Comparison of ENCODE assay signal across 1 cellular context in the genomic region with DNA sequence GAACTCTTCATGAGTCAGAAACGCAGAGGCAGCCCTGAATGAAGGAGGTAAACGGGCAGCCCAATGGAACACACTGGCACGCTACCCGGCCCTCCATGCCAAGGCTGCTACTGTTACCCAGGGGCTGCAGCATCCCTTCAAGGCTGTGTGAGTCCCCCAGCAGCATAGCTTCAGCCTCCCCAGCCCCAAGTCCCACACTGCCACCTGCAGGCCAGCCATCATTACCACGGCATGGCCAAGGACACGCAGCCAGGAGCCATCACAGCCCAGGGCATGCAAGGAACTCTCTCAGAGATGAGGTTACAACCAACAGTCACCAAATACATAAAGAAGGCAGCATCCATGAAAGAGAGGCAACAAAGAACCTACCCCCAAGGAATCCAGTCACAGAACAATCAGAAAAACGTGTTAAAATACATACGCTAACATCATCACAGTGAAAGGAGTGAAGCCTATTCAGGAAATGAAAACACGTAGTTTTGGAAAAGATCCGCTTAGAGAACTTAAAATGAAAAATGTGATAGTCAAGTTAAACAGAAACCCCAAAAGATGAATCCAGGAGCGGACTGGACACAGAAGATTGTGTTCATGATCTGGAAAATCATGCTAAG.
TF ChIP-seq lines count a peak whose summit lies in the region.

No MANE protein-coding gene starts in this region.

TF ChIP-seq in liver, 16 proteins besides CTCF, POLR2A, EP300 and RAD21 (continued from another document):
- TF ChIP-seq, protein P1, sequence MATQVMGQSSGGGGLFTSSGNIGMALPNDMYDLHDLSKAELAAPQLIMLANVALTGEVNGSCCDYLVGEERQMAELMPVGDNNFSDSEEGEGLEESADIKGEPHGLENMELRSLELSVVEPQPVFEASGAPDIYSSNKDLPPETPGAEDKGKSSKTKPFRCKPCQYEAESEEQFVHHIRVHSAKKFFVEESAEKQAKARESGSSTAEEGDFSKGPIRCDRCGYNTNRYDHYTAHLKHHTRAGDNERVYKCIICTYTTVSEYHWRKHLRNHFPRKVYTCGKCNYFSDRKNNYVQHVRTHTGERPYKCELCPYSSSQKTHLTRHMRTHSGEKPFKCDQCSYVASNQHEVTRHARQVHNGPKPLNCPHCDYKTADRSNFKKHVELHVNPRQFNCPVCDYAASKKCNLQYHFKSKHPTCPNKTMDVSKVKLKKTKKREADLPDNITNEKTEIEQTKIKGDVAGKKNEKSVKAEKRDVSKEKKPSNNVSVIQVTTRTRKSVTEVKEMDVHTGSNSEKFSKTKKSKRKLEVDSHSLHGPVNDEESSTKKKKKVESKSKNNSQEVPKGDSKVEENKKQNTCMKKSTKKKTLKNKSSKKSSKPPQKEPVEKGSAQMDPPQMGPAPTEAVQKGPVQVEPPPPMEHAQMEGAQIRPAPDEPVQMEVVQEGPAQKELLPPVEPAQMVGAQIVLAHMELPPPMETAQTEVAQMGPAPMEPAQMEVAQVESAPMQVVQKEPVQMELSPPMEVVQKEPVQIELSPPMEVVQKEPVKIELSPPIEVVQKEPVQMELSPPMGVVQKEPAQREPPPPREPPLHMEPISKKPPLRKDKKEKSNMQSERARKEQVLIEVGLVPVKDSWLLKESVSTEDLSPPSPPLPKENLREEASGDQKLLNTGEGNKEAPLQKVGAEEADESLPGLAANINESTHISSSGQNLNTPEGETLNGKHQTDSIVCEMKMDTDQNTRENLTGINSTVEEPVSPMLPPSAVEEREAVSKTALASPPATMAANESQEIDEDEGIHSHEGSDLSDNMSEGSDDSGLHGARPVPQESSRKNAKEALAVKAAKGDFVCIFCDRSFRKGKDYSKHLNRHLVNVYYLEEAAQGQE (IDR thresholded peaks at IDR 0.05): no peak
